Comparison of ENCODE assay signal across 17 cellular contexts in genomic region chr14:50051106-50051505, GRCh38.
DNase-seq lines count a peak whose midpoint lies in the region; ATAC-seq, FAIRE-seq and TF ChIP-seq lines count a peak whose summit lies in the region.
"Had no signal": no experiment of that assay in that cellular context is flagged by ENCODE, and none has a peak within 500 bp of the region (broad histone marks: within the 10 kb centered on the region; RNA-seq: fewer than 3 reads in every experiment).

No MANE protein-coding gene starts in this region.

- H4K8ac ChIP-seq in H1 (ENCODE audit: extremely low read depth, insufficient read depth, low read length) (no peak overlapping the region), trophoblast cell (ENCODE audit: low read depth, low read length) (no peak overlapping the region)

- H4K91ac ChIP-seq in H1 (replicated peaks; ENCODE audit: insufficient read length, low read length) (no peak overlapping the region), trophoblast cell (ENCODE audit: low read depth, low read length) (peak overlapping the region; percentile 56)

- H2BK5ac ChIP-seq in H1 (ENCODE audit: low read depth, low read length), result no peak overlapping the region
- H2BK5ac ChIP-seq in trophoblast cell (ENCODE audit: low read depth, low read length, poor library complexity), result no peak overlapping the region

- H3K23me2 ChIP-seq in H1 (ENCODE audit: low read depth, low read length), result no peaks in the 10 kb centered on the region

- H3K79me2 ChIP-seq in H1 (ENCODE audit: control insufficient read depth in 1 of 2, insufficient read depth in 2 of 2, low read length in 2 of 2) (no peaks in the 10 kb centered on the region), trophoblast cell (ENCODE audit: control insufficient read depth, insufficient read depth, low read length, poor library complexity) (peaks cover 6% of the 10 kb centered on the region)

- no peak for FAIRE-seq in H1 (lab: Jason Lieb, UNC)
- FAIRE-seq: A204.1, G401.6, GM12891 had no signal

- POLR2A ChIA-PET in H1 (lab: Charles Lee; ENCODE audit: partially characterized antibody), result no interaction called here

- H2AFZ ChIP-seq in H1 (ENCODE audit: low read length) (no peak overlapping the region), trophoblast cell (ENCODE audit: insufficient read depth, low read length, poor library complexity) (no peak overlapping the region)

- CTCF ChIA-PET in H1 (lab: Charles Lee; ENCODE audit: partially characterized antibody), result interaction anchor here (0.7 kb wide), 1 partner anchor 75 kb away, joined by 3 read pairs; no protein-coding TSS in a partner anchor

- no peak for TF ChIP-seq RAD21 in H1 (IDR thresholded peaks at IDR 0.05 in 1 of 2, conservative IDR thresholded peaks at IDR 0.05 in 1 of 2; ENCODE audit: low read depth in 2 of 2, low read length in 2 of 2)

- H3K14ac ChIP-seq in H1 (ENCODE audit: insufficient read length) (no peak overlapping the region), trophoblast cell (ENCODE audit: low read length) (no peak overlapping the region)

- H2AK5ac ChIP-seq in H1 (ENCODE audit: low read depth, low read length), result no peak overlapping the region
- H2AK5ac ChIP-seq in trophoblast cell (ENCODE audit: low read length), result no peak overlapping the region

- H3K4me1 ChIP-seq in H1 (replicated peaks in 1 of 4; ENCODE audit: control insufficient read depth in 3 of 4, insufficient read depth in 4 of 4, low read length in 3 of 4), result peaks cover 0 to 4% (median 1%) of the 10 kb centered on the region in 4 experiments; a peak in 1 of 7 replicates
- peaks cover 31 to 37% of the 10 kb centered on the region in 2 experiments for H3K4me1 ChIP-seq in trophoblast cell (ENCODE audit: control insufficient read depth in 1 of 2, insufficient read depth in 2 of 2, low read length in 2 of 2)
- H3K4me1 ChIP-seq: BE2C had no signal

- no peaks in the 10 kb centered on the region for H3K36me3 ChIP-seq in H1 (ENCODE audit: control insufficient read depth in 2 of 4, insufficient read depth in 4 of 4, low read length in 3 of 4)
- no peaks in the 10 kb centered on the region for H3K36me3 ChIP-seq in trophoblast cell (ENCODE audit: control insufficient read depth in 1 of 2, insufficient read depth in 2 of 2, low read length in 2 of 2)
- H3K36me3 ChIP-seq: BE2C had no signal

- no peak overlapping the region for H4K5ac ChIP-seq in H1 (ENCODE audit: insufficient read length, low read depth, low read length)

- H4K20me1 ChIP-seq in H1 (replicated peaks in 1 of 2; ENCODE audit: control insufficient read depth in 1 of 2, insufficient read depth in 2 of 2, low read length in 2 of 2), result no peaks in the 10 kb centered on the region

- H3K56ac ChIP-seq in H1 (replicated peaks; ENCODE audit: insufficient read length, low read depth, low read length), result no peak overlapping the region

- no peak overlapping the region for H2BK12ac ChIP-seq in H1 (ENCODE audit: low read depth, low read length)
- peak overlapping the region; percentile 67 for H2BK12ac ChIP-seq in trophoblast cell (ENCODE audit: low read length)

- H3K9ac ChIP-seq in H1 (replicated peaks in 1 of 4; ENCODE audit: extremely low read depth in 1 of 4, low read depth in 3 of 4, low read length in 3 of 4) (no peak overlapping the region), trophoblast cell (ENCODE audit: low read length) (no peak overlapping the region)

- no peak overlapping the region for H4K12ac ChIP-seq in trophoblast cell (ENCODE audit: low read depth, low read length)

- no peak for TF ChIP-seq POLR2A in H1 (IDR thresholded peaks at IDR 0.05; ENCODE audit: control extremely low read depth in 1 of 2, low read depth in 2 of 2, low read length in 2 of 2)

- H3K4ac ChIP-seq in H1 (replicated peaks; ENCODE audit: insufficient read length, low read depth, low read length) (no peak overlapping the region), trophoblast cell (ENCODE audit: low read depth, low read length) (no peak overlapping the region)

- H2BK15ac ChIP-seq in H1 (ENCODE audit: low read length), result no peak overlapping the region

- TF ChIP-seq CTCF in H1 (IDR thresholded peaks at IDR 0.05; ENCODE audit: control extremely low read depth in 1 of 3, insufficient read depth in 1 of 3, low read depth in 1 of 3, low read length in 3 of 3), result no peak

- peak; percentile 42 for DNase-seq in EL
- DNase-seq in M059J (ENCODE audit: low read depth), result peak; percentile 69
- no peak for DNase-seq in H1 (ENCODE audit: low read depth in 1 of 2, low spot score in 2 of 2)
- no peak for DNase-seq in trophoblast cell
- no peak for DNase-seq in mesenteric fat pad (ENCODE audit: low spot score)
- DNase-seq: BE2C; Caco-2; CD8-positive, alpha-beta T cell; DND-41; HCEC 1CT; KBM-7 had no signal

- 0 out of 2 replicates have a peak overlapping the region, but pooled peaks have one; percentile 48 for H2BK20ac ChIP-seq in H1 (ENCODE audit: low read length)

- ATAC-seq in GM19324 (IDR thresholded peaks at IDR 0.05; ENCODE audit: low FRiP score, unreplicated experiment) (no peak), GM18867 (IDR thresholded peaks at IDR 0.05; ENCODE audit: unreplicated experiment) (no peak)
- ATAC-seq: CD8-positive, alpha-beta T cell had no signal

- TF ChIP-seq EP300 in H1 (IDR thresholded peaks at IDR 0.05; ENCODE audit: borderline replicate concordance in 1 of 2, low read depth in 2 of 2, low read length in 2 of 2), result no peak

- H3K27ac ChIP-seq in H1 (ENCODE audit: low read depth, low read length), result no peak overlapping the region
- no peak overlapping the region for H3K27ac ChIP-seq in trophoblast cell (ENCODE audit: low read depth, low read length)
- H3K27ac ChIP-seq: C4-2B had no signal

- H3K4me3 ChIP-seq in H1 (ENCODE audit: extremely low read depth in 1 of 4, insufficient read depth in 2 of 4, low read depth in 3 of 4, low read length in 4 of 4) (no peak overlapping the region), trophoblast cell (ENCODE audit: low read depth, low read length) (no peak overlapping the region)

- H2BK120ac ChIP-seq in H1 (replicated peaks; ENCODE audit: low read depth, low read length), result no peak overlapping the region
- no peak overlapping the region for H2BK120ac ChIP-seq in trophoblast cell (ENCODE audit: insufficient read depth, low read length, poor library complexity)

- H3K23ac ChIP-seq in H1 (ENCODE audit: insufficient read length), result no peak overlapping the region
- no peak overlapping the region for H3K23ac ChIP-seq in trophoblast cell (ENCODE audit: low read length)

- H3K4me2 ChIP-seq in H1 (ENCODE audit: insufficient read depth in 1 of 2, low read depth in 2 of 2, low read length in 2 of 2), result no peak overlapping the region
- H3K4me2 ChIP-seq in trophoblast cell (ENCODE audit: low read length), result no peak overlapping the region

- H3K9me3 ChIP-seq in H1 (ENCODE audit: insufficient read depth in 2 of 2, low read depth in 1 of 2, low read length in 1 of 2) (no peaks in the 10 kb centered on the region; a peak in 1 of 4 replicates), trophoblast cell (ENCODE audit: insufficient read depth, low read depth, low read length) (peaks cover 2% of the 10 kb centered on the region)
- H3K9me3 ChIP-seq: BE2C, Caco-2 had no signal

- no peaks in the 10 kb centered on the region for H3K79me1 ChIP-seq in H1 (ENCODE audit: low read depth, low read length)
- peaks cover 39% of the 10 kb centered on the region for H3K79me1 ChIP-seq in trophoblast cell (ENCODE audit: low read length)

- no peaks in the 10 kb centered on the region for H3K27me3 ChIP-seq in H1 (replicated peaks in 1 of 4; ENCODE audit: control insufficient read depth in 3 of 4, extremely low read depth in 1 of 4, insufficient read depth in 3 of 4, low read length in 3 of 4)
- no peaks in the 10 kb centered on the region for H3K27me3 ChIP-seq in trophoblast cell (ENCODE audit: insufficient read depth, low read length)
- H3K27me3 ChIP-seq: BE2C had no signal

- WGBS in H1 (ENCODE audit: extremely low coverage in 1 of 2, insufficient coverage in 1 of 2, insufficient read length in 1 of 2, insufficient replicate concordance in 2 of 2, low coverage in 1 of 2, low lambda C conversion rate in 2 of 2, missing lambda C conversion rate in 1 of 2), 2 experiments, result 90% methylated on average over 12 of the region's 12 CpGs; no CpG with 5 or more reads in 1 of the 2 experiments
- WGBS in trophoblast cell (ENCODE audit: extremely low coverage, insufficient coverage, insufficient read length), result no CpG with 5 or more reads among the region's 12 CpGs

- H3K18ac ChIP-seq in H1 (ENCODE audit: extremely low read depth, low read length), result no peak overlapping the region
- peak overlapping the region; percentile 19 for H3K18ac ChIP-seq in trophoblast cell (ENCODE audit: low read length)

TF ChIP-seq in H1, 55 proteins besides CTCF, POLR2A, EP300 and RAD21:
- no peak for TF ChIP-seq ATF3 (IDR thresholded peaks at IDR 0.05; ENCODE audit: insufficient read depth, low read depth, low read length)
- no peak for TF ChIP-seq KDM5A (IDR thresholded peaks at IDR 0.05; ENCODE audit: low read length)

Comparison
In these comparisons a context has a peak if more than half of its experiments do, and no peak if none do; other contexts are left out.
1. DNase-seq: peak in EL (single experiment) and M059J (single experiment); none in H1 (0 of 2), trophoblast cell (0 of 2) and mesenteric fat pad (single experiment).